In the genomic region with DNA sequence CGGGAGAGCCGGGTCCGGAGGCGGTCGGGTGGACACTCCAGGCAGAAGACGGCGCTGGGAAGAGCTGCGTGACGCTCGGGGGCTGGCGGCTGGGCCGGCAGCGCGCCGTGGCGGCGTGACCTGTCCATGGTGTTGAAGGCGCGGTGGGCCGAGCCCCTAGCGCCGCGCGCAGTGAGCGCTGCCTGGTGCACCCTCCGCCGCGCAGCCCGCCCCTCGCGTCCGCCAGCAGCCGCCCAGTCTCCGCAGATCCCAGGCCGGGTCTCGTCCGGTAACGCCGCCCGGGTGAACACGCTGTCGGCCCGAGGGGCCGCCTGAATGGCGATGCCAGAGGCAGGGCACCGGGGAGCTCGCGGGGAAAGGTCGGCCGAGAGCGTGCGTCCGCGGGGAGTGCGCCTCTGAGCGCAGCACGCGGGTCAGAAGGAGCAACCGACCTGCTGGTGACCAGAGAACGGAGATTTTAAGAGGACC, we compare ENCODE assay signal across 8 cellular contexts. TPM values are rescaled to one million over a fixed set of nuclear protein-coding genes. Genes with fewer than 3 reads are reported as not detected.
A peak's percentile ranks its signal among the peaks of the same experiment; 100 is the strongest.
DNase-seq lines count a peak whose midpoint lies in the region; TF ChIP-seq lines count a peak whose summit lies in the region.

No MANE protein-coding gene starts in this region.

- H3K9me3 ChIP-seq in CD4-positive, alpha-beta memory T cell (ENCODE audit: control insufficient read depth in 1 of 2, low read length in 2 of 2): no peaks in the 10 kb centered on the region

- TF ChIP-seq CTCF in fibroblast of villous mesenchyme (IDR thresholded peaks at IDR 0.05; ENCODE audit: insufficient read depth, low read depth, low read length) (no peak), neural crest cell (conservative IDR thresholded peaks at IDR 0.05) (no peak)

- peaks cover 24% of the 10 kb centered on the region for H3K4me1 ChIP-seq in CD4-positive, alpha-beta memory T cell (ENCODE audit: insufficient read depth, low read length)

- H3K4me3 ChIP-seq in CD4-positive, alpha-beta memory T cell (ENCODE audit: low read length in 2 of 2): peak overlapping the region in 1 of 2 donors; percentile 56
- peak overlapping the region; percentile 37 for H3K4me3 ChIP-seq in fibroblast of villous mesenchyme (ENCODE audit: low read depth, low read length)

- DNase-seq in CD4-positive, alpha-beta memory T cell: peak in 4 of 5 donors; percentile 12 to 45 (median 25)
- DNase-seq in HK-2 (ENCODE audit: unreplicated experiment) (peak; percentile 74), fibroblast of villous mesenchyme (ENCODE audit: low read depth) (peak; percentile 45), neural crest cell (ENCODE audit: low read depth, low spot score) (peak; percentile 51), NOMO-1 treated with DMSO at 0.1 percent for 48 hours (lab: John Stamatoyannopoulos, UW; ENCODE audit: unreplicated experiment) (no peak), inferior parietal cortex (ENCODE audit: extremely low spot score) (no peak), MV-4-11 (lab: John Stamatoyannopoulos, UW) (no peak)
- DNase-seq in activated T-cell treated with anti-CD3 and anti-CD28 coated beads, Interleukin-2, amount 50 U/mL, for 24 hours: peak; percentile 52

- CTCF ChIA-PET in CD4-positive, alpha-beta memory T cell (lab: Charles Lee; ENCODE audit: partially characterized antibody): no interaction called here

- H3K36me3 Mint-ChIP-seq in CD4-positive, alpha-beta memory T cell: no peaks in the 10 kb centered on the region
- H3K36me3 Mint-ChIP-seq in activated T-cell treated with anti-CD3 and anti-CD28 coated beads, Interleukin-2, amount 50 U/mL, for 24 hours (ENCODE audit: low read depth): no peaks in the 10 kb centered on the region
- no peaks in the 10 kb centered on the region for H3K36me3 Mint-ChIP-seq in neural crest cell (ENCODE audit: low read depth)

- H3K4me3 Mint-ChIP-seq in CD4-positive, alpha-beta memory T cell: peak overlapping the region; percentile 74 to 88 (median 84)
- H3K4me3 Mint-ChIP-seq in activated T-cell treated with anti-CD3 and anti-CD28 coated beads, Interleukin-2, amount 50 U/mL, for 24 hours: peak overlapping the region; percentile 74
- H3K4me3 Mint-ChIP-seq in neural crest cell: peak overlapping the region; percentile 95

- H3K9me3 Mint-ChIP-seq in CD4-positive, alpha-beta memory T cell: no peaks in the 10 kb centered on the region
- H3K9me3 Mint-ChIP-seq in activated T-cell treated with anti-CD3 and anti-CD28 coated beads, Interleukin-2, amount 50 U/mL, for 24 hours: no peaks in the 10 kb centered on the region
- H3K9me3 Mint-ChIP-seq in neural crest cell: no peaks in the 10 kb centered on the region

- no peak overlapping the region for H3K27ac ChIP-seq in CD4-positive, alpha-beta memory T cell (ENCODE audit: low read depth, low read length)

- POLR2A ChIA-PET in CD4-positive, alpha-beta memory T cell (lab: Charles Lee; ENCODE audit: partially characterized antibody): interaction anchor here (1.5 kb wide), 1 partner anchor 595 kb away, joined by 3 read pairs; no protein-coding TSS in a partner anchor

- H3K27me3 Mint-ChIP-seq in CD4-positive, alpha-beta memory T cell: peaks cover 28% of the 10 kb centered on the region in 2 donors
- peaks cover 51% of the 10 kb centered on the region for H3K27me3 Mint-ChIP-seq in activated T-cell treated with anti-CD3 and anti-CD28 coated beads, Interleukin-2, amount 50 U/mL, for 24 hours
- H3K27me3 Mint-ChIP-seq in neural crest cell (ENCODE audit: low read depth): peaks cover 20% of the 10 kb centered on the region

- peaks cover 17% of the 10 kb centered on the region for H3K27me3 ChIP-seq in CD4-positive, alpha-beta memory T cell (ENCODE audit: insufficient read depth, low read length)

- no peaks in the 10 kb centered on the region for H3K36me3 ChIP-seq in CD4-positive, alpha-beta memory T cell (ENCODE audit: insufficient read depth, low read length)

- H3K27ac Mint-ChIP-seq in CD4-positive, alpha-beta memory T cell: no peak overlapping the region
- no peak overlapping the region for H3K27ac Mint-ChIP-seq in activated T-cell treated with anti-CD3 and anti-CD28 coated beads, Interleukin-2, amount 50 U/mL, for 24 hours
- no peak overlapping the region for H3K27ac Mint-ChIP-seq in neural crest cell (ENCODE audit: unreplicated experiment)

- peaks cover 9 to 35% (median 20%) of the 10 kb centered on the region in 4 donors for H3K4me1 Mint-ChIP-seq in CD4-positive, alpha-beta memory T cell
- H3K4me1 Mint-ChIP-seq in activated T-cell treated with anti-CD3 and anti-CD28 coated beads, Interleukin-2, amount 50 U/mL, for 24 hours (ENCODE audit: low read depth): peaks cover 23% of the 10 kb centered on the region
- peaks cover 23% of the 10 kb centered on the region for H3K4me1 Mint-ChIP-seq in neural crest cell

- intact Hi-C loops in CD4-positive, alpha-beta memory T cell (cut with micrococcal nuclease): loop anchor here (2.0 kb wide), 1 partner anchor 58 kb away; a partner anchor contains a TSS

RNA-seq across cellular contexts. Expression of a gene that starts 0.7 kb away (rescaled TPM):
- under 1 TPM; 0.76 to 0.89 TPM for total RNA-seq in CD4-positive, alpha-beta memory T cell
- polyA plus RNA-seq in CD4-positive, alpha-beta memory T cell: under 1 TPM; 0.20 to 0.23 TPM
- total RNA-seq in fibroblast of villous mesenchyme (0.32 and 0.43 TPM in 2 replicates), neural crest cell (19.7 and 22.1 TPM in 2 replicates)

RNA-seq across cellular contexts. Expression of a gene that starts 58.5 kb away (rescaled TPM):
- total RNA-seq in CD4-positive, alpha-beta memory T cell: 10 to 100 TPM; 46.7 to 48.0 TPM
- 10 to 100 TPM; 80.0 to 88.0 TPM for polyA plus RNA-seq in CD4-positive, alpha-beta memory T cell
- total RNA-seq in fibroblast of villous mesenchyme (20.0 and 20.7 TPM in 2 replicates), neural crest cell (48.6 and 50.8 TPM in 2 replicates)

Comparison
In these comparisons a context has a peak if more than half of its experiments do, and no peak if none do; other contexts are left out.
1. DNase-seq: peak in CD4-positive, alpha-beta memory T cell (4 of 5), HK-2 (single experiment), activated T-cell treated with anti-CD3 and anti-CD28 coated beads, Interleukin-2, amount 50 U/mL, for 24 hours (single experiment), fibroblast of villous mesenchyme (single experiment) and neural crest cell (single experiment); none in NOMO-1 treated with DMSO at 0.1 percent for 48 hours (single experiment), inferior parietal cortex (single experiment) and MV-4-11 (single experiment).
2. RNA of a gene that starts 0.7 kb away (total RNA-seq): 19.7 to 22.1 TPM in neural crest cell; 0.76 to 0.89 TPM in CD4-positive, alpha-beta memory T cell and 0.32 to 0.43 TPM in fibroblast of villous mesenchyme; every median in the first group is over 10 times any median in the second.
3. Peak in every context shown above with its lines, with median percentiles within 50 percentile points of each other: H3K4me3 Mint-ChIP-seq.